In genomic region chr14:60204104-60204842, GRCh38 we compare ENCODE assay signal across 11 cellular contexts. TPM values are rescaled to one million over a fixed set of nuclear protein-coding genes. Genes with fewer than 3 reads are reported as not detected.
DNase-seq lines count a peak whose midpoint lies in the region; ATAC-seq and TF ChIP-seq lines count a peak whose summit lies in the region.
"Had no signal": no experiment of that assay in that cellular context is flagged by ENCODE, and none has a peak within 500 bp of the region (broad histone marks: within the 10 kb centered on the region; RNA-seq: fewer than 3 reads in every experiment).

No MANE protein-coding gene starts in this region.

- H3K27me3 ChIP-seq in HUES64 (ENCODE audit: insufficient read depth, low read length), result no peaks in the 10 kb centered on the region
- H3K27me3 ChIP-seq: pancreas had no signal

- peaks cover 21% of the 10 kb centered on the region for H3K4me1 ChIP-seq in HUES64 (ENCODE audit: insufficient read depth, low read length)
- no peaks in the 10 kb centered on the region for H3K4me1 ChIP-seq in mucosa of descending colon (ENCODE audit: low read depth)

- no peaks in the 10 kb centered on the region for H3K9me3 Mint-ChIP-seq in activated CD8-positive, alpha-beta memory T cell treated with anti-CD3 and anti-CD28 coated beads, Interleukin-2, amount 10 ng/mL, durations not matched to agents 7 days and 5 days (ENCODE audit: low read depth)

- no peak overlapping the region for H3K27ac Mint-ChIP-seq in activated CD8-positive, alpha-beta memory T cell treated with anti-CD3 and anti-CD28 coated beads, Interleukin-2, amount 10 ng/mL, durations not matched to agents 7 days and 5 days

- H3K27me3 Mint-ChIP-seq in activated CD8-positive, alpha-beta memory T cell treated with anti-CD3 and anti-CD28 coated beads, Interleukin-2, amount 10 ng/mL, durations not matched to agents 7 days and 5 days, result peaks cover 34% of the 10 kb centered on the region

- no peak overlapping the region for H3K4me3 Mint-ChIP-seq in activated CD8-positive, alpha-beta memory T cell treated with anti-CD3 and anti-CD28 coated beads, Interleukin-2, amount 10 ng/mL, durations not matched to agents 7 days and 5 days

- ATAC-seq in GM19025 (IDR thresholded peaks at IDR 0.05; ENCODE audit: low read depth, unreplicated experiment), result peak; percentile 70
- ATAC-seq in HG02610 (IDR thresholded peaks at IDR 0.05; ENCODE audit: unreplicated experiment), result peak; percentile 62
- peak; percentile 65 for ATAC-seq in mucosa of descending colon
- no peak for ATAC-seq in activated CD8-positive, alpha-beta memory T cell treated with anti-CD3 and anti-CD28 coated beads, Interleukin-2, amount 10 ng/mL, durations not matched to agents 7 days and 5 days

- WGBS in HUES64, result 71% methylated on average over 6 of the region's 8 CpGs

- no peak for TF ChIP-seq CTCF in mucosa of descending colon (IDR thresholded peaks at IDR 0.05)

- peak overlapping the region; percentile 25; the same call in 1 of the 2 replicates for H3K27ac ChIP-seq in HUES64 (ENCODE audit: low read depth, low read length)
- H3K27ac ChIP-seq: pancreas, thoracic aorta had no signal

- DNase-seq in mucosa of descending colon (peak in 1 of 3 donors; percentile 28), ecto neural progenitor cell (ENCODE audit: low spot score) (no peak), SW 1271 (lab: John Stamatoyannopoulos, UW) (no peak)
- DNase-seq in activated CD8-positive, alpha-beta memory T cell treated with anti-CD3 and anti-CD28 coated beads, Interleukin-2, amount 10 ng/mL, durations not matched to agents 7 days and 5 days, result no peak
- DNase-seq: activated naive CD4-positive, alpha-beta T cell treated with Interleukin-2 at 50 U/mL for 16 hours; NK-92 treated with Interleukin-12 subunit alpha and Interleukin-12 subunit beta, amount 100 ng/mL, for 24 hours; pancreas had no signal

- CTCF ChIA-PET in activated CD8-positive, alpha-beta memory T cell treated with anti-CD3 and anti-CD28 coated beads, Interleukin-2, amount 10 ng/mL, durations not matched to agents 7 days and 5 days (lab: Charles Lee), result interaction anchor here (1.1 kb wide), 1 partner anchor 20 kb away, joined by 3 read pairs; no protein-coding TSS in a partner anchor

- H3K36me3 Mint-ChIP-seq in activated CD8-positive, alpha-beta memory T cell treated with anti-CD3 and anti-CD28 coated beads, Interleukin-2, amount 10 ng/mL, durations not matched to agents 7 days and 5 days, result peaks cover 3% of the 10 kb centered on the region

- H3K9me3 ChIP-seq in HUES64 (ENCODE audit: insufficient read depth, low read depth, low read length) (no peaks in the 10 kb centered on the region), mucosa of descending colon (no peaks in the 10 kb centered on the region)
- H3K9me3 ChIP-seq: pancreas had no signal

- intact Hi-C loops in mucosa of descending colon (cut with DNase I, micrococcal nuclease), result no loop called here

- H3K4me3 ChIP-seq in HUES64 (ENCODE audit: low read length) (no peak overlapping the region), mucosa of descending colon (no peak overlapping the region)
- H3K4me3 ChIP-seq: pancreas, thoracic aorta had no signal

- no peak overlapping the region for H3K9ac ChIP-seq in HUES64 (ENCODE audit: low read depth, low read length)

- no peaks in the 10 kb centered on the region for H3K4me1 Mint-ChIP-seq in activated CD8-positive, alpha-beta memory T cell treated with anti-CD3 and anti-CD28 coated beads, Interleukin-2, amount 10 ng/mL, durations not matched to agents 7 days and 5 days

- H3K36me3 ChIP-seq in HUES64 (ENCODE audit: insufficient read depth, low read length) (no peaks in the 10 kb centered on the region), mucosa of descending colon (ENCODE audit: low read depth) (no peaks in the 10 kb centered on the region)
- H3K36me3 ChIP-seq: pancreas, thoracic aorta had no signal

RNA-seq across cellular contexts. Expression of gene DHRS7, which starts 39.1 kb away (rescaled TPM):
- polyA plus RNA-seq in HUES64 (2013, experiment 1 of 2), result 16.5 TPM
- polyA plus RNA-seq in HUES64 (2013, experiment 2 of 2), result 23.7 TPM
- 10 to 100 TPM; 63.4 to 96.3 (median 83.5) TPM for total RNA-seq in mucosa of descending colon
- 10 to 100 TPM; 62.8 to 68.0 TPM for total RNA-seq in activated CD8-positive, alpha-beta memory T cell treated with anti-CD3 and anti-CD28 coated beads, Interleukin-2, amount 10 ng/mL, durations not matched to agents 7 days and 5 days

RNA-seq across cellular contexts. Expression of gene PPM1A, which starts 44.7 kb away (rescaled TPM):
- polyA plus RNA-seq in HUES64 (2013, experiment 1 of 2), result 31.1 TPM
- 28.4 TPM for polyA plus RNA-seq in HUES64 (2013, experiment 2 of 2)
- total RNA-seq in mucosa of descending colon, result 100 to 1,000 TPM; 102 to 124 (median 111) TPM
- 10 to 100 TPM; 44.0 to 54.6 TPM for total RNA-seq in activated CD8-positive, alpha-beta memory T cell treated with anti-CD3 and anti-CD28 coated beads, Interleukin-2, amount 10 ng/mL, durations not matched to agents 7 days and 5 days
